Comparison of ENCODE assay signal across 31 cellular contexts in genomic region chr18:56712761-56713160, GRCh38.
"Had no signal": no experiment of that assay in that cellular context is flagged by ENCODE, and none has a peak within 500 bp of the region (broad histone marks: within the 10 kb centered on the region; RNA-seq: fewer than 3 reads in every experiment).

No MANE protein-coding gene starts in this region.

- H3K27me3 Mint-ChIP-seq: naive B cell; stimulated activated memory B cell treated with anti-CD40 and anti-IgM and Interleukin-4, amounts not matched to agents 10 μg/mL and 1 μg/mL and 100 μg/mL, for 72 hours; type B pancreatic cell had no signal

- H3K79me2 ChIP-seq: parathyroid adenoma had no signal

- DNase-seq: hypothalamus; immature natural killer cell; kidney; left colon; left lung; lower lobe of right lung; mammary epithelial cell; mesendoderm; naive B cell; natural killer cell; nephron progenitor cell; occipital lobe; psoas muscle; right lobe of liver; stimulated activated CD4-positive, alpha-beta T cell treated with anti-CD3 and anti-CD28 coated beads, Interleukin-1b, Interleukin-23, amount 100 ng/mL, for 48 hours; stimulated activated CD4-positive, alpha-beta T cell treated with anti-CD3 and anti-CD28 coated beads, Interleukin-2, amount 100 ng/mL, for 48 hours; stimulated activated CD4-positive, alpha-beta T cell treated with anti-CD3 and anti-CD28 coated beads, Interleukin-4, amount 100 ng/mL, for 4 hours; stimulated activated CD8-positive, alpha-beta memory T cell treated with anti-CD3 and anti-CD28 coated beads, Interleukin-4, amount 100 ng/mL, for 48 hours; stimulated activated naive CD4-positive, alpha-beta T cell treated with Interleukin-2 at 50 U/mL for 16 hours; uterus had no signal

- H3K4me3 Mint-ChIP-seq: immature natural killer cell; mesothelial cell of epicardium; naive B cell; natural killer cell; nephron progenitor cell; neural progenitor cell; stimulated activated memory B cell treated with anti-CD40 and anti-IgM and Interleukin-4, amounts not matched to agents 10 μg/mL and 1 μg/mL and 100 μg/mL, for 72 hours; type B pancreatic cell had no signal

- H3K36me3 Mint-ChIP-seq: mesothelial cell of epicardium, natural killer cell, neural progenitor cell, type B pancreatic cell had no signal

- H3K4me2 ChIP-seq: neural progenitor cell, smooth muscle cell had no signal

- H3K9me3 ChIP-seq: left lung, lower lobe of right lung, neutrophil, psoas muscle, right atrium auricular region, right lobe of liver, suprapubic skin, thoracic aorta, tibial nerve, uterus had no signal

- H3K27ac Mint-ChIP-seq: immature natural killer cell; mesothelial cell of epicardium; naive B cell; natural killer cell; nephron progenitor cell; neural progenitor cell; stimulated activated memory B cell treated with anti-CD40 and anti-IgM and Interleukin-4, amounts not matched to agents 10 μg/mL and 1 μg/mL and 100 μg/mL, for 72 hours; type B pancreatic cell had no signal

- H3K4me1 Mint-ChIP-seq: neural progenitor cell had no signal

- H2AFZ ChIP-seq: neural progenitor cell, parathyroid adenoma had no signal

- H3K4me1 ChIP-seq: left lung, lower lobe of right lung, parathyroid adenoma, psoas muscle, right atrium auricular region, right lobe of liver, suprapubic skin, uterus had no signal

- H3K36me3 ChIP-seq: lower lobe of right lung, neural progenitor cell, neutrophil, right atrium auricular region, right lobe of liver, suprapubic skin, thoracic aorta, uterus had no signal

- H3K9ac ChIP-seq: neural progenitor cell, parathyroid adenoma had no signal

- H3K9me3 Mint-ChIP-seq: immature natural killer cell; mesothelial cell of epicardium; naive B cell; natural killer cell; nephron progenitor cell; neural progenitor cell; stimulated activated memory B cell treated with anti-CD40 and anti-IgM and Interleukin-4, amounts not matched to agents 10 μg/mL and 1 μg/mL and 100 μg/mL, for 72 hours; type B pancreatic cell had no signal

- H3K4me3 ChIP-seq: left lung, lower lobe of right lung, neural progenitor cell, psoas muscle, right atrium auricular region, right lobe of liver, smooth muscle cell, suprapubic skin, thoracic aorta, tibial nerve, uterus had no signal

- ATAC-seq: left colon; left lung; lower lobe of right lung; natural killer cell; psoas muscle; right lobe of liver; stimulated activated memory B cell treated with anti-CD40 and anti-IgM and Interleukin-4, amounts not matched to agents 10 μg/mL and 1 μg/mL and 100 μg/mL, for 72 hours had no signal

- H3K27me3 ChIP-seq: left lung, neural progenitor cell, neutrophil, right atrium auricular region, right lobe of liver, suprapubic skin, tibial nerve, uterus had no signal

- H3K27ac ChIP-seq: left lung, lower lobe of right lung, neural progenitor cell, neutrophil, parathyroid adenoma, psoas muscle, right atrium auricular region, right lobe of liver, suprapubic skin, thoracic aorta, tibial nerve, uterus had no signal
